In the genomic region with DNA sequence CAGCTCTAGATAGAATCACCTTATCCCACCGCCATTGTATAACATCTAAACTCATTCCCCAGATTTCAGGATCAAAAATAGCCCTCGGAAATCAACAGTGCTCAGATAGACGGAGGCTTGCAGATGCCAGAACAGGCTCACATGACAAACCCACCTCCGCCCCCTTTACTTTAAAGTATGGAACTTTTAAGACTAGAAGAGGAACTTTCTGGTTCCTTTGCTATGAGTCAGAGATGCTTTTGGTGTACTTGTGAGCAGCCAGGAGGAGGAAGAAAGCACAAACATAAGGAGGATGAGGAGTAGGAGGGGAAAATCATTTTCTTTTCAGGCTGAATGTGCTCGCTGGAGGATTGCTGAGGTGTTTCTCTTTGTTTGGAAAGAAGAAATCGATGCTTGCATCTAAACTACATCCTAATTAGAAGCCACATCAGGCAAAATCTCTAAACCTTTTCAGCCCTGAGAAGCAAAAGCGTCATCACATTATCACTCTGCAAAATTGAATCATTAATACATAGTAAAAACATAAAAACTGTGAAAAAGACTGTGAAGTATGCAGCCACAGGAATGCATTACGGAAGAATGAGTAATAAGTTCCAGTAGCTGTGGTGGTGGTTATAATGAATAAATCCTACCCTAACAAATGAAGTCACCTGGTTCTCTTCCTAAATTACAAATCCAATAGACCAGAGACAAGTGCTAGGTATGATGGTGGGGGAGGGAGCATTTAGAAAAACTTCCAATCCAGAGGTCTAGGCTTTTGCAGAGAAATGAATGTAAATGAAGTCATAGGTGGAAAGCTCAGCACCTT, we compare ENCODE assay signal across 12 cellular contexts.
DNase-seq lines count a peak whose midpoint lies in the region; ATAC-seq lines count a peak whose summit lies in the region.
"Had no signal": no experiment of that assay in that cellular context is flagged by ENCODE, and none has a peak within 500 bp of the region (broad histone marks: within the 10 kb centered on the region; RNA-seq: fewer than 3 reads in every experiment).

No MANE protein-coding gene starts in this region.

- H3K9me3 Mint-ChIP-seq in activated CD4-positive, alpha-beta T cell treated with anti-CD3 and anti-CD28 coated beads for 36 hours (ENCODE audit: low read depth): no peaks in the 10 kb centered on the region

- POLR2A ChIA-PET in activated CD4-positive, alpha-beta T cell treated with anti-CD3 and anti-CD28 coated beads for 36 hours (lab: Charles Lee): no interaction called here

- peak overlapping the region; percentile 70 for H3K27ac ChIP-seq in epithelial cell of prostate
- H3K27ac ChIP-seq: 22Rv1 had no signal

- H3K4me1 ChIP-seq in skeletal muscle satellite cell (ENCODE audit: control insufficient read depth, insufficient read depth, low read length): peaks cover 26% of the 10 kb centered on the region

- H3K27ac Mint-ChIP-seq in activated CD4-positive, alpha-beta T cell treated with anti-CD3 and anti-CD28 coated beads for 36 hours: peak overlapping the region; percentile 77
- H3K27ac Mint-ChIP-seq: activated naive CD8-positive, alpha-beta T cell had no signal

- peak overlapping the region; percentile 44 for H3K4me3 ChIP-seq in skeletal muscle satellite cell (ENCODE audit: low read length)

- no peaks in the 10 kb centered on the region for H3K9me3 ChIP-seq in skeletal muscle satellite cell (replicated peaks; ENCODE audit: low read length)

- no peak overlapping the region for H3K4me3 Mint-ChIP-seq in activated CD4-positive, alpha-beta T cell treated with anti-CD3 and anti-CD28 coated beads for 36 hours
- H3K4me3 Mint-ChIP-seq: activated naive CD8-positive, alpha-beta T cell had no signal

- H3K36me3 ChIP-seq in skeletal muscle satellite cell (ENCODE audit: insufficient read depth, low read length): no peaks in the 10 kb centered on the region

- H3K4me1 Mint-ChIP-seq in activated CD4-positive, alpha-beta T cell treated with anti-CD3 and anti-CD28 coated beads for 36 hours: peaks cover 15% of the 10 kb centered on the region

- peak; percentile 12 for DNase-seq in activated CD4-positive, alpha-beta T cell treated with anti-CD3 and anti-CD28 coated beads for 36 hours
- no peak for DNase-seq in activated CD4-positive, alpha-beta T cell treated with anti-CD3 and anti-CD28 coated beads for 1 hour
- peak; percentile 77 for DNase-seq in RPMI7951 (ENCODE audit: low read depth)
- peak; percentile 37 for DNase-seq in epithelial cell of prostate (ENCODE audit: low read depth, low spot score)
- DNase-seq in left colon: no peak
- DNase-seq: activated CD4-positive, alpha-beta T cell treated with anti-CD3 and anti-CD28 coated beads for 4 hours; NCI-H446 had no signal

- H3K4me2 ChIP-seq in skeletal muscle satellite cell (ENCODE audit: low read length): peak overlapping the region; percentile 75

- peaks cover 18% of the 10 kb centered on the region for H3K27me3 Mint-ChIP-seq in activated CD4-positive, alpha-beta T cell treated with anti-CD3 and anti-CD28 coated beads for 36 hours

- CTCF ChIA-PET in activated CD4-positive, alpha-beta T cell treated with anti-CD3 and anti-CD28 coated beads for 36 hours (lab: Charles Lee): interaction anchor here (1.1 kb wide), 1 partner anchor 251 kb away, joined by 3 read pairs; a partner anchor contains a TSS

- peak overlapping the region; percentile 53 for H3K9ac ChIP-seq in skeletal muscle satellite cell (ENCODE audit: low read depth, low read length)

- ATAC-seq in activated CD4-positive, alpha-beta T cell treated with anti-CD3 and anti-CD28 coated beads for 36 hours: peak; percentile 84
- no peak for ATAC-seq in HG02981 (IDR thresholded peaks at IDR 0.05; ENCODE audit: unreplicated experiment)
- no peak for ATAC-seq in HG03439 (IDR thresholded peaks at IDR 0.05; ENCODE audit: unreplicated experiment)
- ATAC-seq in left colon: no peak

- H3K27me3 ChIP-seq in skeletal muscle satellite cell (ENCODE audit: control insufficient read depth, insufficient read depth, low read length): no peaks in the 10 kb centered on the region

- H3K36me3 Mint-ChIP-seq in activated CD4-positive, alpha-beta T cell treated with anti-CD3 and anti-CD28 coated beads for 36 hours (ENCODE audit: low read depth): no peaks in the 10 kb centered on the region
- H3K36me3 Mint-ChIP-seq: activated naive CD8-positive, alpha-beta T cell had no signal

- intact Hi-C loops in activated CD4-positive, alpha-beta T cell treated with anti-CD3 and anti-CD28 coated beads for 36 hours (cut with DNase I, micrococcal nuclease): loop anchor here (1.0 to 10.0 kb wide), 4 partner anchors 420 to 548 kb away; no protein-coding TSS in a partner anchor
- intact Hi-C loops in left colon (cut with DNase I, micrococcal nuclease): no loop called here

Comparison
In these comparisons a context has a peak if more than half of its experiments do, and no peak if none do; other contexts are left out.
1. DNase-seq: peak in activated CD4-positive, alpha-beta T cell treated with anti-CD3 and anti-CD28 coated beads for 36 hours (single experiment), RPMI7951 (single experiment) and epithelial cell of prostate (single experiment); none in activated CD4-positive, alpha-beta T cell treated with anti-CD3 and anti-CD28 coated beads for 1 hour (single experiment) and left colon (0 of 2).
2. intact Hi-C loops: an anchor here in activated CD4-positive, alpha-beta T cell treated with anti-CD3 and anti-CD28 coated beads for 36 hours (1.0 to 10.0 kb wide); none called in left colon.